Comparison of ENCODE assay signal across 17 cellular contexts in genomic region chr17:66950886-66951604, GRCh38. TPM values are rescaled to one million over a fixed set of nuclear protein-coding genes. Genes with fewer than 3 reads are reported as not detected.
DNase-seq lines count a peak whose midpoint lies in the region; ATAC-seq, FAIRE-seq and TF ChIP-seq lines count a peak whose summit lies in the region.
"Had no signal": no experiment of that assay in that cellular context is flagged by ENCODE, and none has a peak within 500 bp of the region (broad histone marks: within the 10 kb centered on the region; RNA-seq: fewer than 3 reads in every experiment).

No MANE protein-coding gene starts in this region.

- WGBS in A549 (ENCODE audit: missing lambda C conversion rate), result 85% methylated on average over 6 of the region's 6 CpGs

- no peak for TF ChIP-seq CTCF in A549 (IDR thresholded peaks at IDR 0.05)
- TF ChIP-seq CTCF in omental fat pad (IDR thresholded peaks at IDR 0.05), result no peak

- FAIRE-seq in A549 (lab: Jason Lieb, UNC) (no peak), frontal cortex (lab: Jason Lieb, UNC) (no peak)
- FAIRE-seq: D721Med had no signal

- no peak for TF ChIP-seq EP300 in A549 (IDR thresholded peaks at IDR 0.05)

- H3K27me3 Mint-ChIP-seq in activated CD4-positive, alpha-beta memory T cell treated with anti-CD3 and anti-CD28 coated beads, Interleukin-2, amount 10 ng/mL, durations not matched to agents 7 days and 5 days, result peaks cover 30% of the 10 kb centered on the region

- TF ChIP-seq POLR2A in A549 (IDR thresholded peaks at IDR 0.05; ENCODE audit: low read length), result no peak

- H3K9me3 Mint-ChIP-seq in activated CD4-positive, alpha-beta memory T cell treated with anti-CD3 and anti-CD28 coated beads, Interleukin-2, amount 10 ng/mL, durations not matched to agents 7 days and 5 days, result no peaks in the 10 kb centered on the region
- H3K9me3 Mint-ChIP-seq: natural killer cell treated with Interleukin-12 subunit alpha and Interleukin-12 subunit beta and Interleukin-15 and Interleukin-18, amount 100 ng/mL, for 72 hours had no signal

- peaks cover 14% of the 10 kb centered on the region; the same call in 1 of the 3 replicates for H3K9me3 ChIP-seq in A549

- no peak overlapping the region for H3K4me3 ChIP-seq in A549

- peaks cover under 1% of the 10 kb centered on the region for H3K4me1 Mint-ChIP-seq in activated CD4-positive, alpha-beta memory T cell treated with anti-CD3 and anti-CD28 coated beads, Interleukin-2, amount 10 ng/mL, durations not matched to agents 7 days and 5 days
- H3K4me1 Mint-ChIP-seq: IgD-negative memory B cell had no signal

- H3K4me3 Mint-ChIP-seq in activated CD4-positive, alpha-beta memory T cell treated with anti-CD3 and anti-CD28 coated beads, Interleukin-2, amount 10 ng/mL, durations not matched to agents 7 days and 5 days, result no peak overlapping the region
- H3K4me3 Mint-ChIP-seq: IgD-negative memory B cell; natural killer cell treated with Interleukin-12 subunit alpha and Interleukin-12 subunit beta and Interleukin-15 and Interleukin-18, amount 100 ng/mL, for 72 hours had no signal

- DNase-seq in A549 (ENCODE audit: low read depth in 1 of 2, low spot score in 1 of 2) (no peak), MV-4-11 (lab: John Stamatoyannopoulos, UW) (peak; percentile 73), caudate nucleus (lab: John Stamatoyannopoulos, UW) (peak in 1 of 61 donors; percentile 20), omental fat pad (ENCODE audit: low spot score) (no peak), NCI-H1417 treated with DMSO at 0.1 percent for 48 hours (lab: John Stamatoyannopoulos, UW) (no peak), frontal cortex (ENCODE audit: low spot score in 2 of 2) (no peak)
- DNase-seq in activated CD4-positive, alpha-beta memory T cell treated with anti-CD3 and anti-CD28 coated beads, Interleukin-2, amount 10 ng/mL, durations not matched to agents 7 days and 5 days, result no peak
- DNase-seq: activated CD8-positive, alpha-beta memory T cell treated with anti-CD3 and anti-CD28 coated beads for 24 hours; activated gamma-delta T cell treated with Interleukin-2 at 50 U/mL for 16 hours; glutamatergic neuron; NCI-H1436; NCI-H774; SHP77 treated with DMSO at 0.1 percent for 48 hours had no signal

- TF ChIP-seq RAD21 in A549 (conservative IDR thresholded peaks at IDR 0.05 in 1 of 2, IDR thresholded peaks at IDR 0.05 in 1 of 2), result no peak

- peaks cover 33% of the 10 kb centered on the region for H3K4me1 ChIP-seq in A549

- H3K27ac ChIP-seq in A549, result peak overlapping the region; percentile 81 to 89
- H3K27ac ChIP-seq in caudate nucleus (ENCODE audit: low read depth, low read length), result peak overlapping the region; percentile 26

- H3K27ac Mint-ChIP-seq in activated CD4-positive, alpha-beta memory T cell treated with anti-CD3 and anti-CD28 coated beads, Interleukin-2, amount 10 ng/mL, durations not matched to agents 7 days and 5 days, result no peak overlapping the region
- H3K27ac Mint-ChIP-seq: IgD-negative memory B cell; natural killer cell treated with Interleukin-12 subunit alpha and Interleukin-12 subunit beta and Interleukin-15 and Interleukin-18, amount 100 ng/mL, for 72 hours had no signal

- ATAC-seq in A549 (no peak), omental fat pad (ENCODE audit: low FRiP score) (peak; percentile 60), HG03097 (IDR thresholded peaks at IDR 0.05; ENCODE audit: low FRiP score, unreplicated experiment) (no peak)
- ATAC-seq: natural killer cell treated with Interleukin-12 subunit alpha and Interleukin-12 subunit beta and Interleukin-15 and Interleukin-18, amount 100 ng/mL, for 72 hours had no signal

- CTCF ChIA-PET in A549 (lab: Yijun Ruan, JAX), result interaction anchor here (0.8 to 2.1 kb wide), 8 partner anchors 8 to 207 kb away, joined by 3 to 8 read pairs (median 4); no protein-coding TSS in a partner anchor
- CTCF ChIA-PET in activated CD4-positive, alpha-beta memory T cell treated with anti-CD3 and anti-CD28 coated beads, Interleukin-2, amount 10 ng/mL, durations not matched to agents 7 days and 5 days (lab: Charles Lee), result no interaction called here

- POLR2A ChIA-PET in A549 (lab: Yijun Ruan, JAX), result interaction anchor here (0.8 kb wide), 1 partner anchor 32 kb away, joined by 3 read pairs; no protein-coding TSS in a partner anchor
- POLR2A ChIA-PET in activated CD4-positive, alpha-beta memory T cell treated with anti-CD3 and anti-CD28 coated beads, Interleukin-2, amount 10 ng/mL, durations not matched to agents 7 days and 5 days (lab: Charles Lee), result interaction anchor here (0.6 kb wide), 1 partner anchor 49 kb away, joined by 3 read pairs; no protein-coding TSS in a partner anchor

- H3K4me2 ChIP-seq in A549, result peak overlapping the region; percentile 64

- no peaks in the 10 kb centered on the region for H3K36me3 Mint-ChIP-seq in activated CD4-positive, alpha-beta memory T cell treated with anti-CD3 and anti-CD28 coated beads, Interleukin-2, amount 10 ng/mL, durations not matched to agents 7 days and 5 days (ENCODE audit: low read depth)
- H3K36me3 Mint-ChIP-seq: IgD-negative memory B cell; natural killer cell treated with Interleukin-12 subunit alpha and Interleukin-12 subunit beta and Interleukin-15 and Interleukin-18, amount 100 ng/mL, for 72 hours had no signal

TF ChIP-seq in A549, 52 proteins besides CTCF, POLR2A, EP300 and RAD21:
- TF ChIP-seq, protein P1, sequence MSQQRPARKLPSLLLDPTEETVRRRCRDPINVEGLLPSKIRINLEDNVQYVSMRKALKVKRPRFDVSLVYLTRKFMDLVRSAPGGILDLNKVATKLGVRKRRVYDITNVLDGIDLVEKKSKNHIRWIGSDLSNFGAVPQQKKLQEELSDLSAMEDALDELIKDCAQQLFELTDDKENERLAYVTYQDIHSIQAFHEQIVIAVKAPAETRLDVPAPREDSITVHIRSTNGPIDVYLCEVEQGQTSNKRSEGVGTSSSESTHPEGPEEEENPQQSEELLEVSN (IDR thresholded peaks at IDR 0.05; ENCODE audit: borderline replicate concordance, low read depth), result no peak
- no peak for TF ChIP-seq RNF2 (IDR thresholded peaks at IDR 0.05; ENCODE audit: borderline replicate concordance, low read depth)
- TF ChIP-seq HOXB5 (CRISPR knock-in tag; IDR thresholded peaks at IDR 0.05), result no peak
- TF ChIP-seq MAZ (IDR thresholded peaks at IDR 0.05; ENCODE audit: borderline replicate concordance, low read depth, low read length), result no peak
- no peak for TF ChIP-seq BHLHE40 (IDR thresholded peaks at IDR 0.05; ENCODE audit: low read depth, low read length)
- TF ChIP-seq NR3C1 (IDR thresholded peaks at IDR 0.05), result no peak
- no peak for TF ChIP-seq RARB (CRISPR knock-in tag; IDR thresholded peaks at IDR 0.05)
- no peak for TF ChIP-seq KDM1A (IDR thresholded peaks at IDR 0.05; ENCODE audit: low read depth)

RNA-seq across cellular contexts. Expression of gene CACNG4, which starts 13.5 kb away (rescaled TPM):
- polyA plus RNA-seq in A549 (2011; rRNA removed) (6.2 and 6.9 TPM in 2 replicates), A549 (2017; fragmentation: RNase III; extraction: RNeasy Plus Mini Kit Qiagen cat#74134 plus additional on column Dnase treatment) (9.8 to 10.4 TPM (median 10.2 TPM) in 3 replicates)
- 12.9 and 18.2 TPM in 2 replicates for polyA plus RNA-seq in A549 (2012; cell fraction: cytosol; rRNA removed)
- 13.3 and 13.6 TPM in 2 replicates for polyA plus RNA-seq in A549 (2012; cell fraction: nucleus; rRNA removed)
- 4.2 and 5.7 TPM in 2 replicates for polyA minus RNA-seq in A549 (2011; rRNA and poly(A)+ RNA removed)
- total RNA-seq in omental fat pad (1 to 10 TPM in 2 of 4 donors, under 1 TPM in 1, not detected in 1; 0.56 to 2.2 (median 1.1) TPM), frontal cortex (33.4 TPM)
- total RNA-seq in activated CD4-positive, alpha-beta memory T cell treated with anti-CD3 and anti-CD28 coated beads, Interleukin-2, amount 10 ng/mL, durations not matched to agents 7 days and 5 days, result not detected
- total RNA-seq: natural killer cell treated with Interleukin-12 subunit alpha and Interleukin-12 subunit beta and Interleukin-15 and Interleukin-18, amount 100 ng/mL, for 72 hours had no signal
- polyA plus RNA-seq: IgD-negative memory B cell had no signal

Comparison
In these comparisons a context has a peak if more than half of its experiments do, and no peak if none do; other contexts are left out.
1. RNA of gene CACNG4, which starts 13.5 kb away (total RNA-seq): 33.4 TPM in frontal cortex (single experiment); 0.56 to 2.2 TPM in omental fat pad and not detected in activated CD4-positive, alpha-beta memory T cell treated with anti-CD3 and anti-CD28 coated beads, Interleukin-2, amount 10 ng/mL, durations not matched to agents 7 days and 5 days; every median in the first group is over 10 times any median in the second.